ENCODE assay signal across 8 cellular contexts in genomic region chr15:22980189-22981136, GRCh38. TPM values are rescaled to one million over a fixed set of nuclear protein-coding genes. Genes with fewer than 3 reads are reported as not detected.
A peak's percentile ranks its signal among the peaks of the same experiment; 100 is the strongest.
DNase-seq lines count a peak whose midpoint lies in the region.

Gene CYFIP1 (minus strand): TSS chr15:22980368. CDS start chr15:22947285, 33,083 bp downstream.

- H3K9ac ChIP-seq in subcutaneous abdominal adipose tissue (ENCODE audit: low read length in 5 of 5) = peak within 1 kb of the TSS; percentile 79 to 92 (median 84)

- H3K36me3 ChIP-seq in subcutaneous abdominal adipose tissue (ENCODE audit: control insufficient read depth in 5 of 5, insufficient read depth in 5 of 5, low read length in 5 of 5) = no peaks in the 10 kb centered on the region

- DNase-seq in SKM-1 treated with dmso at 0.1 percent for 144 hours (lab: John Stamatoyannopoulos, UW; ENCODE audit: unreplicated experiment) = peak; percentile 20
- no peak for DNase-seq in SKM-1 (lab: John Stamatoyannopoulos, UW; ENCODE audit: unreplicated experiment)
- peak; percentile 86 for DNase-seq in HCEC 1CT
- DNase-seq in NCI-H1105 treated with DMSO at 0.1 percent for 48 hours (lab: John Stamatoyannopoulos, UW) = peak; percentile 39
- peak; percentile 45 to 62 for DNase-seq in activated CD4-positive, alpha-beta T cell treated with anti-CD3 and anti-CD28 coated beads, Interleukin-2, amount 50 U/mL, for 48 hours
- peak; percentile 95 for DNase-seq in epidermal melanocyte (ENCODE audit: insufficient read length, low spot score)
- peak; percentile 95 for DNase-seq in mesenteric fat pad (ENCODE audit: low spot score)

- H3K4me3 ChIP-seq in subcutaneous abdominal adipose tissue (ENCODE audit: low read depth in 1 of 5, low read length in 5 of 5) = peak within 1 kb of the TSS; percentile 73 to 99 (median 93)

- H3K9me3 ChIP-seq in subcutaneous abdominal adipose tissue (ENCODE audit: control insufficient read depth in 5 of 5, low read length in 5 of 5) = no peaks in the 10 kb centered on the region

- H3K27me3 ChIP-seq in subcutaneous abdominal adipose tissue (ENCODE audit: control insufficient read depth in 5 of 5, insufficient read depth in 4 of 5, low read length in 5 of 5) = no peaks in the 10 kb centered on the region

- H3K27ac ChIP-seq in subcutaneous abdominal adipose tissue (ENCODE audit: low read depth, low read length) = peak within 1 kb of the TSS; percentile 96

- peaks cover 3 to 20% (median 15%) of the 10 kb centered on the region in 5 donors for H3K4me1 ChIP-seq in subcutaneous abdominal adipose tissue (ENCODE audit: control insufficient read depth in 5 of 5, insufficient read depth in 5 of 5, low read length in 5 of 5)

RNA-seq across cellular contexts. Expression of gene CYFIP1, which starts in this region (rescaled TPM):
- total RNA-seq in mesenteric fat pad = 138 TPM
